Comparison of ENCODE assay signal across 30 cellular contexts in the genomic region with DNA sequence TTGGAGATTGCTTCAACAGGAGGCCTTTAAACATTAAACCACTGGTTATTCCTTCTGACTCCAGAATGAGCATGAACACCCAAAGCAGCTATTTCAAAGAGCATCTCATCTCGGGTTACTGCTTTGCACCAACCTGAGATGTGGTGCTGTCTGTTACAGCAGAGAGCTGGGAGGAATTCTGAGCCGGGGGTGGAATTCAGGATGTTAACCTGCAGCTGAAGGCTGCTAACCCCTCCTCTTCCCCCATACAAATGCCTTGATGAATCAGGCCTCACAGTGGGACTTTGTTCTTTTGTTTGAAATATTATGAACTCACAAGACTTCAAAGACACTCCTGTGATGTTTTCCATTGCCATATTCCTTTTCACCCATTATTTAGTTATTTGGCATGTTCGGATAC.
A peak's percentile ranks its signal among the peaks of the same experiment; 100 is the strongest.
DNase-seq lines count a peak whose midpoint lies in the region; ATAC-seq, FAIRE-seq and TF ChIP-seq lines count a peak whose summit lies in the region.
"Had no signal": no experiment of that assay in that cellular context is flagged by ENCODE, and none has a peak within 500 bp of the region (broad histone marks: within the 10 kb centered on the region; RNA-seq: fewer than 3 reads in every experiment).

No MANE protein-coding gene starts in this region.

- no peaks in the 10 kb centered on the region for H3K36me3 ChIP-seq in HUES64 (ENCODE audit: insufficient read depth, low read length)
- H3K36me3 ChIP-seq in H1 (ENCODE audit: control insufficient read depth in 2 of 4, insufficient read depth in 4 of 4, low read length in 3 of 4): no peaks in the 10 kb centered on the region
- H3K36me3 ChIP-seq in upper lobe of left lung: no peaks in the 10 kb centered on the region
- H3K36me3 ChIP-seq: adrenal gland, left ventricle myocardium inferior, tibial nerve had no signal

- H2AK5ac ChIP-seq in H1 (ENCODE audit: low read depth, low read length): 0 out of 2 replicates have a peak overlapping the region, but pooled peaks have one; percentile 88

- H3K4me1 ChIP-seq in HUES64 (ENCODE audit: insufficient read depth, low read length): peaks cover 43% of the 10 kb centered on the region
- peaks cover 20 to 33% (median 29%) of the 10 kb centered on the region in 4 experiments for H3K4me1 ChIP-seq in H1 (replicated peaks in 1 of 4; ENCODE audit: control insufficient read depth in 3 of 4, insufficient read depth in 4 of 4, low read length in 3 of 4)
- no peaks in the 10 kb centered on the region for H3K4me1 ChIP-seq in upper lobe of left lung
- H3K4me1 ChIP-seq: adrenal gland, body of pancreas, left ventricle myocardium inferior, tibial nerve had no signal

- no peak overlapping the region for H4K91ac ChIP-seq in H1 (replicated peaks; ENCODE audit: insufficient read length, low read length)

- DNase-seq in Caki2 (ENCODE audit: low read depth): peak; percentile 81
- DNase-seq in H1 (ENCODE audit: low read depth in 1 of 2, low spot score in 2 of 2): peak in 1 of 2 experiments; percentile 59
- peak; percentile 62 for DNase-seq in kidney glomerular epithelial cell (lab: John Stamatoyannopoulos, UW)
- DNase-seq in globus pallidus (ENCODE audit: low spot score): no peak
- DNase-seq in upper lobe of left lung: no peak
- no peak for DNase-seq in retina
- DNase-seq: activated CD4-positive, alpha-beta T cell treated with anti-CD3 and anti-CD28 coated beads, Interleukin-2, amount 50 U/mL, for 1 hour; activated CD8-positive, alpha-beta memory T cell treated with anti-CD3 and anti-CD28 coated beads, Interleukin-2, amount 10 ng/mL, durations not matched to agents 7 days and 5 days; activated naive CD4-positive, alpha-beta T cell treated with Interleukin-2 at 50 U/mL for 16 hours; activated T-cell treated with anti-CD3 and anti-CD28 coated beads, Interleukin-2, amount 50 U/mL, for 72 hours; adrenal gland; body of pancreas; DMS53; dorsolateral prefrontal cortex; GDM1; glutamatergic neuron; left ventricle myocardium inferior; naive B cell; NCI-H1417 treated with DMSO at 0.1 percent for 48 hours; NCI-H2081; NCI-H524; stimulated activated CD4-positive, alpha-beta T cell treated with anti-CD3 and anti-CD28 coated beads, Interleukin-1b, Interleukin-23, amount 100 ng/mL, for 48 hours; SW 1271; T1000 had no signal

- ATAC-seq in upper lobe of left lung (ENCODE audit: low FRiP score in 2 of 2): no peak
- ATAC-seq in GM19328 (IDR thresholded peaks at IDR 0.05; ENCODE audit: unreplicated experiment): no peak
- ATAC-seq: activated CD8-positive, alpha-beta memory T cell treated with anti-CD3 and anti-CD28 coated beads, Interleukin-2, amount 10 ng/mL, durations not matched to agents 7 days and 5 days; activated T-cell treated with anti-CD3 and anti-CD28 coated beads, Interleukin-2, amount 50 U/mL, for 72 hours; body of pancreas; HCT116 had no signal

- H3K79me1 ChIP-seq in H1 (ENCODE audit: low read depth, low read length): peaks cover 3% of the 10 kb centered on the region; the same call in 1 of the 2 replicates

- H3K23ac ChIP-seq in H1 (ENCODE audit: insufficient read length): no peak overlapping the region

- FAIRE-seq in H1 (lab: Jason Lieb, UNC): peak; percentile 81

- H3K9me3 ChIP-seq in HUES64 (ENCODE audit: insufficient read depth, low read depth, low read length): no peaks in the 10 kb centered on the region
- no peaks in the 10 kb centered on the region for H3K9me3 ChIP-seq in H1 (ENCODE audit: insufficient read depth in 2 of 2, low read depth in 1 of 2, low read length in 1 of 2)
- no peaks in the 10 kb centered on the region for H3K9me3 ChIP-seq in upper lobe of left lung
- H3K9me3 ChIP-seq: adrenal gland, body of pancreas, left ventricle myocardium inferior, tibial nerve had no signal

- H4K5ac ChIP-seq in H1 (ENCODE audit: insufficient read length, low read depth, low read length): no peak overlapping the region

- TF ChIP-seq CTCF in H1 (IDR thresholded peaks at IDR 0.05; ENCODE audit: control extremely low read depth in 1 of 3, insufficient read depth in 1 of 3, low read depth in 1 of 3, low read length in 3 of 3) (no peak), upper lobe of left lung (IDR thresholded peaks at IDR 0.05) (no peak)

- H3K23me2 ChIP-seq in H1 (ENCODE audit: low read depth, low read length): no peaks in the 10 kb centered on the region

- H3K27me3 ChIP-seq in HUES64 (ENCODE audit: insufficient read depth, low read length) (no peaks in the 10 kb centered on the region), H1 (replicated peaks in 1 of 4; ENCODE audit: control insufficient read depth in 3 of 4, extremely low read depth in 1 of 4, insufficient read depth in 3 of 4, low read length in 3 of 4) (no peaks in the 10 kb centered on the region), upper lobe of left lung (no peaks in the 10 kb centered on the region)
- H3K27me3 ChIP-seq: adrenal gland, body of pancreas, dorsolateral prefrontal cortex, tibial nerve had no signal

- H3K4me3 ChIP-seq in HUES64 (ENCODE audit: low read length): no peak overlapping the region
- H3K4me3 ChIP-seq in H1 (ENCODE audit: extremely low read depth in 1 of 4, insufficient read depth in 2 of 4, low read depth in 3 of 4, low read length in 4 of 4): no peak overlapping the region
- no peak overlapping the region for H3K4me3 ChIP-seq in upper lobe of left lung
- H3K4me3 ChIP-seq: adrenal gland, body of pancreas, dorsolateral prefrontal cortex, left ventricle myocardium inferior, smooth muscle cell, tibial nerve had no signal

- H2BK20ac ChIP-seq in H1 (ENCODE audit: low read length): no peak overlapping the region; the same call in 1 of the 2 replicates

- no peak overlapping the region for H2BK120ac ChIP-seq in H1 (replicated peaks; ENCODE audit: low read depth, low read length)

- H2BK12ac ChIP-seq in H1 (ENCODE audit: low read depth, low read length): peak overlapping the region; percentile 69; the same call in 1 of the 2 replicates

- TF ChIP-seq POLR2A in H1 (IDR thresholded peaks at IDR 0.05; ENCODE audit: control extremely low read depth in 1 of 2, low read depth in 2 of 2, low read length in 2 of 2) (no peak), upper lobe of left lung (IDR thresholded peaks at IDR 0.05) (no peak)

- POLR2A ChIA-PET in H1 (lab: Charles Lee; ENCODE audit: partially characterized antibody): interaction anchor here (0.9 kb wide), 1 partner anchor 9 kb away, joined by 4 read pairs; no protein-coding TSS in a partner anchor

- no peak overlapping the region for H4K8ac ChIP-seq in H1 (ENCODE audit: extremely low read depth, insufficient read depth, low read length)

- no peak overlapping the region for H2BK5ac ChIP-seq in H1 (ENCODE audit: low read depth, low read length)

- no peak overlapping the region for H2BK15ac ChIP-seq in H1 (ENCODE audit: low read length)

- H3K79me2 ChIP-seq in H1 (ENCODE audit: control insufficient read depth in 1 of 2, insufficient read depth in 2 of 2, low read length in 2 of 2): peaks cover 0 to 45% of the 10 kb centered on the region in 2 experiments; a peak in 3 of 4 replicates

- TF ChIP-seq RAD21 in H1 (IDR thresholded peaks at IDR 0.05 in 1 of 2, conservative IDR thresholded peaks at IDR 0.05 in 1 of 2; ENCODE audit: low read depth in 2 of 2, low read length in 2 of 2): no peak

- peaks cover 0 to 5% of the 10 kb centered on the region in 2 experiments for H4K20me1 ChIP-seq in H1 (replicated peaks in 1 of 2; ENCODE audit: control insufficient read depth in 1 of 2, insufficient read depth in 2 of 2, low read length in 2 of 2)

- in situ Hi-C loops in Caki2 (cut with HindIII; ENCODE audit: low pct_unique_long_range_greater_than_20kb, low sequenced_read_pairs): no loop called here

- H3K4me2 ChIP-seq in H1 (ENCODE audit: insufficient read depth in 1 of 2, low read depth in 2 of 2, low read length in 2 of 2): peak overlapping the region in 1 of 2 experiments; percentile 12; a peak in 1 of 4 replicates
- H3K4me2 ChIP-seq: KMS-11, smooth muscle cell had no signal

- CTCF ChIA-PET in H1 (lab: Charles Lee; ENCODE audit: partially characterized antibody): interaction anchor here (1.3 to 2.2 kb wide), 2 partner anchors 106 to 111 kb away, joined by 5 to 6 read pairs; no protein-coding TSS in a partner anchor

- H3K9ac ChIP-seq in HUES64 (ENCODE audit: low read depth, low read length) (no peak overlapping the region), H1 (replicated peaks in 1 of 4; ENCODE audit: extremely low read depth in 1 of 4, low read depth in 3 of 4, low read length in 3 of 4) (0 out of 7 replicates have a peak overlapping the region, but pooled peaks of 1 of the 4 experiments have one; percentile 12)
- H3K9ac ChIP-seq: KMS-11 had no signal

- no peak overlapping the region for H2AFZ ChIP-seq in H1 (ENCODE audit: low read length)

- H3K14ac ChIP-seq in H1 (ENCODE audit: insufficient read length): no peak overlapping the region

- 27% methylated on average over 2 of the region's 3 CpGs for WGBS in HUES64
- 46% methylated on average over 3 of the region's 3 CpGs; no CpG with 5 or more reads in 1 of the 2 experiments for WGBS in H1 (ENCODE audit: extremely low coverage in 1 of 2, insufficient coverage in 1 of 2, insufficient read length in 1 of 2, insufficient replicate concordance in 2 of 2, low coverage in 1 of 2, low lambda C conversion rate in 2 of 2, missing lambda C conversion rate in 1 of 2), 2 experiments
- WGBS in upper lobe of left lung, 2 donors: 23 to 28% methylated on average over 3 of the region's 3 CpGs

- H3K4ac ChIP-seq in H1 (replicated peaks; ENCODE audit: insufficient read length, low read depth, low read length): no peak overlapping the region

- no peak for TF ChIP-seq EP300 in H1 (IDR thresholded peaks at IDR 0.05; ENCODE audit: borderline replicate concordance in 1 of 2, low read depth in 2 of 2, low read length in 2 of 2)
- TF ChIP-seq EP300 in upper lobe of left lung (IDR thresholded peaks at IDR 0.05): no peak

- peak overlapping the region; percentile 40; the same call in 1 of the 2 replicates for H3K18ac ChIP-seq in H1 (ENCODE audit: extremely low read depth, low read length)

- H3K27ac ChIP-seq in HUES64 (ENCODE audit: low read depth, low read length) (peak overlapping the region; percentile 49; the same call in 1 of the 2 replicates), H1 (ENCODE audit: low read depth, low read length) (no peak overlapping the region), upper lobe of left lung (no peak overlapping the region)
- H3K27ac ChIP-seq: adrenal gland, body of pancreas, dorsolateral prefrontal cortex, KMS-11, left ventricle myocardium inferior, tibial nerve had no signal

- no peak overlapping the region for H3K56ac ChIP-seq in H1 (replicated peaks; ENCODE audit: insufficient read length, low read depth, low read length)

TF ChIP-seq in H1, 55 proteins besides CTCF, POLR2A, EP300 and RAD21 (continues in another document):
- TF ChIP-seq BCL11A (IDR thresholded peaks at IDR 0.05; ENCODE audit: low read depth in 2 of 2, low read length in 2 of 2): no peak
- 0 out of 2 replicates have a peak, but pooled peaks have one; percentile 23 for TF ChIP-seq SP1 (IDR thresholded peaks at IDR 0.05; ENCODE audit: low read depth, low read length)
- TF ChIP-seq TEAD4 (IDR thresholded peaks at IDR 0.05; ENCODE audit: low read depth, low read length): 0 out of 2 replicates have a peak, but pooled peaks have one; percentile 29

Comparison
In these comparisons a context has a peak if more than half of its experiments do, and no peak if none do; other contexts are left out.
1. DNase-seq: peak in Caki2 (single experiment) and kidney glomerular epithelial cell (single experiment); none in globus pallidus (single experiment), upper lobe of left lung (0 of 2) and retina (single experiment).